Comparison of ENCODE assay signal across 8 cellular contexts in genomic region chr5:61933787-61934626, GRCh38.
DNase-seq lines count a peak whose midpoint lies in the region; ATAC-seq and TF ChIP-seq lines count a peak whose summit lies in the region.

No MANE protein-coding gene starts in this region.

- peak; percentile 59 for ATAC-seq in GM18508 (IDR thresholded peaks at IDR 0.05; ENCODE audit: insufficient read depth, unreplicated experiment)
- ATAC-seq in GM21529 (IDR thresholded peaks at IDR 0.05; ENCODE audit: unreplicated experiment), result no peak
- ATAC-seq in sciatic nerve, result no peak

- no peaks in the 10 kb centered on the region for H3K9me3 ChIP-seq in SK-N-SH
- no peaks in the 10 kb centered on the region for H3K9me3 ChIP-seq in trophoblast cell (ENCODE audit: insufficient read depth, low read depth, low read length)

- POLR2A ChIA-PET in SK-N-SH (lab: Yijun Ruan, JAX), result no interaction called here

- H3K79me2 ChIP-seq in SK-N-SH (ENCODE audit: insufficient read depth) (no peaks in the 10 kb centered on the region), trophoblast cell (ENCODE audit: control insufficient read depth, insufficient read depth, low read length, poor library complexity) (no peaks in the 10 kb centered on the region)

- H3K9ac ChIP-seq in SK-N-SH (no peak overlapping the region), trophoblast cell (ENCODE audit: low read length) (no peak overlapping the region)

- no peak overlapping the region for H3K14ac ChIP-seq in trophoblast cell (ENCODE audit: low read length)

- peak; percentile 94 for TF ChIP-seq RAD21 in SK-N-SH (IDR thresholded peaks at IDR 0.05; ENCODE audit: low read length)

- H3K4me1 ChIP-seq in SK-N-SH (ENCODE audit: control insufficient read depth in 1 of 2, insufficient read depth in 2 of 2, low read depth in 1 of 2, low read length in 1 of 2) (no peaks in the 10 kb centered on the region; a peak in 1 of 4 replicates), trophoblast cell (ENCODE audit: control insufficient read depth in 1 of 2, insufficient read depth in 2 of 2, low read length in 2 of 2) (no peaks in the 10 kb centered on the region)

- no peak overlapping the region for H4K12ac ChIP-seq in trophoblast cell (ENCODE audit: low read depth, low read length)

- no peaks in the 10 kb centered on the region for H3K27me3 ChIP-seq in SK-N-SH (ENCODE audit: insufficient read depth)
- no peaks in the 10 kb centered on the region for H3K27me3 ChIP-seq in trophoblast cell (ENCODE audit: insufficient read depth, low read length)

- no peak overlapping the region for H3K18ac ChIP-seq in trophoblast cell (ENCODE audit: low read length)

- H3F3A ChIP-seq in SK-N-SH (replicated peaks; ENCODE audit: insufficient read depth), result no peaks in the 10 kb centered on the region

- no peak overlapping the region for H2BK12ac ChIP-seq in trophoblast cell (ENCODE audit: low read length)

- peak; percentile 57 for DNase-seq in NB4 (ENCODE audit: low read depth)
- DNase-seq in SK-N-SH, result peak; percentile 62
- DNase-seq in fibroblast of the conjunctiva (ENCODE audit: low read depth), result peak; percentile 12
- DNase-seq in trophoblast cell, result peak; percentile 44 to 71
- no peak for DNase-seq in sciatic nerve (ENCODE audit: low spot score)

- no peak overlapping the region for H2AK5ac ChIP-seq in trophoblast cell (ENCODE audit: low read length)

- no peak overlapping the region for H3K23ac ChIP-seq in trophoblast cell (ENCODE audit: low read length)

- peak; percentile 93 for TF ChIP-seq CTCF in C4-2B (conservative IDR thresholded peaks at IDR 0.05)
- TF ChIP-seq CTCF in NB4 (IDR thresholded peaks at IDR 0.05; ENCODE audit: low read depth, low read length), result peak; percentile 31
- peak; percentile 65 for TF ChIP-seq CTCF in SK-N-SH (IDR thresholded peaks at IDR 0.05)

- H3K4me3 ChIP-seq in NB4 (ENCODE audit: low read depth, low read length), result no peak overlapping the region
- H3K4me3 ChIP-seq in SK-N-SH (ENCODE audit: low read depth in 2 of 2, low read length in 1 of 2), result peak overlapping the region in 1 of 2 experiments; percentile 6; a peak in 2 of 4 replicates
- peak overlapping the region; percentile 44 for H3K4me3 ChIP-seq in trophoblast cell (ENCODE audit: low read depth, low read length)

- no peaks in the 10 kb centered on the region for H3K36me3 ChIP-seq in SK-N-SH (replicated peaks in 1 of 2; ENCODE audit: control insufficient read depth in 1 of 2, insufficient read depth in 2 of 2, low read length in 1 of 2)
- H3K36me3 ChIP-seq in trophoblast cell (ENCODE audit: control insufficient read depth in 1 of 2, insufficient read depth in 2 of 2, low read length in 2 of 2), result no peaks in the 10 kb centered on the region

- 35% methylated on average over 4 of the region's 4 CpGs for WGBS in SK-N-SH (ENCODE audit: low lambda C conversion rate)
- WGBS in trophoblast cell (ENCODE audit: extremely low coverage, insufficient coverage, insufficient read length), result no CpG with 5 or more reads among the region's 4 CpGs

- H3K27ac ChIP-seq in C4-2B, result peak overlapping the region; percentile 22; the same call in 1 of the 2 replicates
- no peak overlapping the region for H3K27ac ChIP-seq in SK-N-SH (ENCODE audit: low read depth in 2 of 2, low read length in 1 of 2)
- no peak overlapping the region for H3K27ac ChIP-seq in trophoblast cell (ENCODE audit: low read depth, low read length)

- no peaks in the 10 kb centered on the region for H4K20me1 ChIP-seq in SK-N-SH (ENCODE audit: insufficient read depth)

- H2BK120ac ChIP-seq in trophoblast cell (ENCODE audit: insufficient read depth, low read length, poor library complexity), result no peak overlapping the region

- no peak overlapping the region for H2BK5ac ChIP-seq in trophoblast cell (ENCODE audit: low read depth, low read length, poor library complexity)

- no peak overlapping the region for H4K91ac ChIP-seq in trophoblast cell (ENCODE audit: low read depth, low read length)

- intact Hi-C loops in sciatic nerve (cut with DNase I), result no loop called here

- H2AFZ ChIP-seq in SK-N-SH (ENCODE audit: low read depth) (no peak overlapping the region), trophoblast cell (ENCODE audit: insufficient read depth, low read length, poor library complexity) (no peak overlapping the region)

- no peak overlapping the region for H3K4ac ChIP-seq in trophoblast cell (ENCODE audit: low read depth, low read length)

- no peak for TF ChIP-seq POLR2A in NB4 (IDR thresholded peaks at IDR 0.05; ENCODE audit: extremely low read depth, insufficient read length)

- H3K9me2 ChIP-seq in SK-N-SH, result no peaks in the 10 kb centered on the region

- no peaks in the 10 kb centered on the region for H3K79me1 ChIP-seq in trophoblast cell (ENCODE audit: low read length)

- H4K8ac ChIP-seq in trophoblast cell (ENCODE audit: low read depth, low read length), result no peak overlapping the region

- H3K4me2 ChIP-seq in SK-N-SH (no peak overlapping the region), trophoblast cell (ENCODE audit: low read length) (no peak overlapping the region)

- CTCF ChIA-PET in SK-N-SH (lab: Yijun Ruan, JAX), result interaction anchor here (0.5 to 2.3 kb wide), 31 partner anchors 9 to 1256 kb away, joined by 3 to 12 read pairs (median 3); partner anchors contain the start of gene DEPDC1B

- TF ChIP-seq EP300 in SK-N-SH (IDR thresholded peaks at IDR 0.05; ENCODE audit: borderline replicate concordance in 1 of 2, low read depth in 1 of 2, low read length in 1 of 2), result no peak

TF ChIP-seq in SK-N-SH, 30 proteins besides CTCF, POLR2A, EP300 and RAD21:
- TF ChIP-seq SMC3 (IDR thresholded peaks at IDR 0.05; ENCODE audit: low read depth, low read length), result peak; percentile 70
- TF ChIP-seq YY1 (IDR thresholded peaks at IDR 0.05; ENCODE audit: low read depth), result no peak

Comparison
In these comparisons a context has a peak if more than half of its experiments do, and no peak if none do; other contexts are left out.
1. CTCF ChIP-seq: peak in every context shown above with its lines; median percentile 93 in C4-2B; 65 in SK-N-SH; 31 in NB4.